In genomic region chr13:33188093-33188882, GRCh38 we compare ENCODE assay signal across 11 cellular contexts.
DNase-seq lines count a peak whose midpoint lies in the region; ATAC-seq, FAIRE-seq and TF ChIP-seq lines count a peak whose summit lies in the region.
"Had no signal": no experiment of that assay in that cellular context is flagged by ENCODE, and none has a peak within 500 bp of the region (broad histone marks: within the 10 kb centered on the region; RNA-seq: fewer than 3 reads in every experiment).

No MANE protein-coding gene starts in this region.

- WGBS in pancreas, 2 donors, result 58 to 60% methylated on average over 4 of the region's 4 CpGs

- peak overlapping the region in 2 of 4 donors; percentile 3 to 45 for H3K27ac ChIP-seq in pancreas

- peaks cover 6 to 17% (median 17%) of the 10 kb centered on the region in 3 donors for H3K4me1 ChIP-seq in pancreas

- TF ChIP-seq CTCF in AG10803 (conservative IDR thresholded peaks at IDR 0.05; ENCODE audit: low read length) (no peak), endothelial cell (IDR thresholded peaks at IDR 0.05; ENCODE audit: unreplicated experiment) (no peak), pancreas (IDR thresholded peaks at IDR 0.05) (no peak)

- no peaks in the 10 kb centered on the region for H3K9me3 ChIP-seq in pancreas

- no peaks in the 10 kb centered on the region for H3K27me3 ChIP-seq in pancreas

- no peaks in the 10 kb centered on the region for H3K27me3 Mint-ChIP-seq in endothelial cell (ENCODE audit: unreplicated experiment)

- ATAC-seq in GM19397 (IDR thresholded peaks at IDR 0.05; ENCODE audit: unreplicated experiment) (peak; percentile 43), HG03342 (IDR thresholded peaks at IDR 0.05; ENCODE audit: unreplicated experiment) (peak; percentile 72), sciatic nerve (no peak), pancreas (no peak)
- ATAC-seq: CD8-positive, alpha-beta T cell had no signal

- DNase-seq in AG10803 (ENCODE audit: low read depth) (peak; percentile 28), endothelial cell (ENCODE audit: low spot score) (no peak), NCI-H446 (lab: John Stamatoyannopoulos, UW) (no peak), SK-N-DZ (ENCODE audit: low spot score) (no peak), sciatic nerve (ENCODE audit: low spot score) (no peak), pancreas (no peak)
- DNase-seq: activated CD4-positive, alpha-beta T cell treated with anti-CD3 and anti-CD28 coated beads, Interleukin-2, amount 50 U/mL, for 48 hours; CD8-positive, alpha-beta T cell had no signal

- H3K4me3 ChIP-seq in AG10803 (ENCODE audit: low read length), result no peak overlapping the region
- H3K4me3 ChIP-seq in pancreas, result no peak overlapping the region

- H3K27ac Mint-ChIP-seq in endothelial cell (ENCODE audit: unreplicated experiment), result peak overlapping the region; percentile 76
- H3K27ac Mint-ChIP-seq: CD8-positive, alpha-beta T cell; IgD-negative memory B cell had no signal

- H3K4me1 Mint-ChIP-seq in endothelial cell (ENCODE audit: unreplicated experiment), result peaks cover 52% of the 10 kb centered on the region

- H3K36me3 Mint-ChIP-seq in endothelial cell (ENCODE audit: low read depth, unreplicated experiment), result peaks cover 30% of the 10 kb centered on the region
- H3K36me3 Mint-ChIP-seq: CD8-positive, alpha-beta T cell; IgD-negative memory B cell had no signal

- no peaks in the 10 kb centered on the region for H3K9me3 Mint-ChIP-seq in endothelial cell (ENCODE audit: unreplicated experiment)
- H3K9me3 Mint-ChIP-seq: CD8-positive, alpha-beta T cell; IgD-negative memory B cell had no signal

- H3K4me3 Mint-ChIP-seq in endothelial cell (ENCODE audit: unreplicated experiment), result no peak overlapping the region
- H3K4me3 Mint-ChIP-seq: CD8-positive, alpha-beta T cell; IgD-negative memory B cell had no signal

- FAIRE-seq in pancreas (lab: Jason Lieb, UNC), result no peak

- no peaks in the 10 kb centered on the region for H3K36me3 ChIP-seq in pancreas

- intact Hi-C loops in sciatic nerve (cut with DNase I), result no loop called here
- intact Hi-C loops in pancreas (cut with DNase I), result no loop called here

Comparison
In these comparisons a context has a peak if more than half of its experiments do, and no peak if none do; other contexts are left out.
1. ATAC-seq: peak in GM19397 (single experiment) and HG03342 (single experiment); none in sciatic nerve (single experiment) and pancreas (0 of 4).